Comparison of ENCODE assay signal across 8 cellular contexts in genomic region chr10:102645388-102645740, GRCh38. TPM values are rescaled to one million over a fixed set of nuclear protein-coding genes. Genes with fewer than 3 reads are reported as not detected.
A peak's percentile ranks its signal among the peaks of the same experiment; 100 is the strongest.
DNase-seq lines count a peak whose midpoint lies in the region; ATAC-seq lines count a peak whose summit lies in the region.

No MANE protein-coding gene starts in this region.

- H2AFZ ChIP-seq in neuronal stem cell (ENCODE audit: low read length): no peak overlapping the region

- H3K4ac ChIP-seq in neuronal stem cell (ENCODE audit: low read length): no peak overlapping the region

- H3K18ac ChIP-seq in neuronal stem cell (ENCODE audit: low read length): peak overlapping the region; percentile 100

- peak; percentile 47 for DNase-seq in stimulated activated CD4-positive, alpha-beta T cell treated with anti-CD3 and anti-CD28 coated beads, Interleukin-1b, Interleukin-23, amount 100 ng/mL, for 48 hours
- no peak for DNase-seq in stimulated activated CD4-positive, alpha-beta T cell treated with anti-CD3 and anti-CD28 coated beads, Interleukin-12 subunit alpha, Interleukin-12 subunit beta, amount 100 ng/mL, for 4 hours
- DNase-seq in NT2/D1 (ENCODE audit: low read depth, low spot score) (no peak), globus pallidus (ENCODE audit: low spot score) (peak; percentile 92), neuronal stem cell (ENCODE audit: low spot score) (peak; percentile 56)
- peak; percentile 66 for DNase-seq in activated naive CD4-positive, alpha-beta T cell treated with anti-CD3 and anti-CD28 coated beads, Interleukin-2, amount 10 ng/mL, durations not matched to agents 7 days and 5 days

- H3K4me3 Mint-ChIP-seq in activated naive CD4-positive, alpha-beta T cell treated with anti-CD3 and anti-CD28 coated beads, Interleukin-2, amount 10 ng/mL, durations not matched to agents 7 days and 5 days: peak overlapping the region; percentile 92

- peaks cover 2% of the 10 kb centered on the region for H3K27me3 Mint-ChIP-seq in activated naive CD4-positive, alpha-beta T cell treated with anti-CD3 and anti-CD28 coated beads, Interleukin-2, amount 10 ng/mL, durations not matched to agents 7 days and 5 days

- no CpG with 5 or more reads among the region's 12 CpGs for WGBS in neuronal stem cell (ENCODE audit: extremely low coverage in 2 of 2, insufficient read length in 2 of 2, insufficient replicate concordance in 1 of 2), 2 donors

- peaks cover 23% of the 10 kb centered on the region for H3K79me1 ChIP-seq in neuronal stem cell (ENCODE audit: low read depth, low read length)

- H3K9ac ChIP-seq in NT2/D1 (ENCODE audit: insufficient read length, low read depth) (peak overlapping the region; percentile 88), neuronal stem cell (ENCODE audit: low read depth, low read length, poor library complexity) (peak overlapping the region; percentile 99)

- H3K36me3 ChIP-seq in NT2/D1 (ENCODE audit: insufficient read depth, insufficient read length, low read length): peaks cover 33% of the 10 kb centered on the region
- peaks cover 2 to 27% of the 10 kb centered on the region in 2 donors for H3K36me3 ChIP-seq in neuronal stem cell (replicated peaks in 1 of 2; ENCODE audit: control insufficient read depth in 2 of 2, insufficient read depth in 2 of 2, low read length in 2 of 2)

- H3K9me3 Mint-ChIP-seq in activated naive CD4-positive, alpha-beta T cell treated with anti-CD3 and anti-CD28 coated beads, Interleukin-2, amount 10 ng/mL, durations not matched to agents 7 days and 5 days: no peaks in the 10 kb centered on the region

- no peaks in the 10 kb centered on the region for H3K27me3 ChIP-seq in NT2/D1 (ENCODE audit: insufficient read depth, insufficient read length)
- no peaks in the 10 kb centered on the region for H3K27me3 ChIP-seq in neuronal stem cell (ENCODE audit: control insufficient read depth in 3 of 3, insufficient read depth in 3 of 3, low read depth in 1 of 3, low read length in 3 of 3)

- H3K14ac ChIP-seq in neuronal stem cell (ENCODE audit: low read length): peak overlapping the region; percentile 75

- peak overlapping the region; percentile 71 for H2BK5ac ChIP-seq in neuronal stem cell (ENCODE audit: low read length)

- CTCF ChIA-PET in activated naive CD4-positive, alpha-beta T cell treated with anti-CD3 and anti-CD28 coated beads, Interleukin-2, amount 10 ng/mL, durations not matched to agents 7 days and 5 days (lab: Charles Lee): interaction anchor here (1.1 to 4.1 kb wide), 7 partner anchors 9 to 68 kb away, joined by 4 to 17 read pairs (median 6); partner anchors contain the start of genes ARL3 and SFXN2

- H3K4me1 Mint-ChIP-seq in activated naive CD4-positive, alpha-beta T cell treated with anti-CD3 and anti-CD28 coated beads, Interleukin-2, amount 10 ng/mL, durations not matched to agents 7 days and 5 days: peaks cover 49% of the 10 kb centered on the region

- peaks cover 10% of the 10 kb centered on the region for H3K36me3 Mint-ChIP-seq in activated naive CD4-positive, alpha-beta T cell treated with anti-CD3 and anti-CD28 coated beads, Interleukin-2, amount 10 ng/mL, durations not matched to agents 7 days and 5 days

- H3K4me1 ChIP-seq in NT2/D1 (ENCODE audit: insufficient read depth, insufficient read length) (peaks cover 13% of the 10 kb centered on the region), neuronal stem cell (ENCODE audit: control insufficient read depth in 2 of 2, insufficient read depth in 1 of 2, low read depth in 1 of 2, low read length in 2 of 2) (peaks cover 41 to 42% of the 10 kb centered on the region in 2 donors)

- peak overlapping the region; percentile 78 for H3K4me3 ChIP-seq in NT2/D1 (ENCODE audit: insufficient read length, low read depth)
- H3K4me3 ChIP-seq in neuronal stem cell (ENCODE audit: low read length in 2 of 2): peak overlapping the region; percentile 82 to 90

- no peak overlapping the region for H4K91ac ChIP-seq in neuronal stem cell (ENCODE audit: low read depth, low read length, poor library complexity)

- H2AK5ac ChIP-seq in neuronal stem cell (ENCODE audit: low read depth, low read length): peak overlapping the region; percentile 53

- no peak overlapping the region for H3K27ac ChIP-seq in neuronal stem cell (replicated peaks; ENCODE audit: low read length)

- H3K23ac ChIP-seq in neuronal stem cell (ENCODE audit: low read depth, low read length, poor library complexity): peak overlapping the region; percentile 94

- no peak overlapping the region for H4K8ac ChIP-seq in neuronal stem cell (ENCODE audit: low read depth, low read length)

- peak overlapping the region; percentile 96 for H3K27ac Mint-ChIP-seq in activated naive CD4-positive, alpha-beta T cell treated with anti-CD3 and anti-CD28 coated beads, Interleukin-2, amount 10 ng/mL, durations not matched to agents 7 days and 5 days

- peak overlapping the region; percentile 98 for H3K4me2 ChIP-seq in neuronal stem cell (ENCODE audit: insufficient read depth, low read length, poor library complexity, severe bottlenecking)

- peak overlapping the region; percentile 96 for H2BK15ac ChIP-seq in neuronal stem cell (ENCODE audit: low read length)

- ATAC-seq in HG03039 (IDR thresholded peaks at IDR 0.05; ENCODE audit: unreplicated experiment) (no peak), GM19328 (IDR thresholded peaks at IDR 0.05; ENCODE audit: unreplicated experiment) (no peak)

- H2BK12ac ChIP-seq in neuronal stem cell (ENCODE audit: low read length): no peak overlapping the region

- H3K9me3 ChIP-seq in NT2/D1 (ENCODE audit: insufficient read depth, low read length) (no peaks in the 10 kb centered on the region), neuronal stem cell (replicated peaks in 1 of 2; ENCODE audit: control insufficient read depth in 2 of 2, insufficient read depth in 1 of 2, low read depth in 1 of 2, low read length in 2 of 2) (no peaks in the 10 kb centered on the region)

- H2BK120ac ChIP-seq in neuronal stem cell (ENCODE audit: low read depth, low read length): no peak overlapping the region

RNA-seq across cellular contexts. Expression of gene TRIM8, which starts 1.1 kb away (rescaled TPM):
- 33.0 TPM for polyA plus RNA-seq in neuronal stem cell (2013, experiment 1 of 2)
- polyA plus RNA-seq in neuronal stem cell (2013, experiment 2 of 2): 34.2 TPM

Comparison
In these comparisons a context has a peak if more than half of its experiments do, and no peak if none do; other contexts are left out.
1. DNase-seq: peak in stimulated activated CD4-positive, alpha-beta T cell treated with anti-CD3 and anti-CD28 coated beads, Interleukin-1b, Interleukin-23, amount 100 ng/mL, for 48 hours (single experiment), activated naive CD4-positive, alpha-beta T cell treated with anti-CD3 and anti-CD28 coated beads, Interleukin-2, amount 10 ng/mL, durations not matched to agents 7 days and 5 days (single experiment), globus pallidus (single experiment) and neuronal stem cell (single experiment); none in stimulated activated CD4-positive, alpha-beta T cell treated with anti-CD3 and anti-CD28 coated beads, Interleukin-12 subunit alpha, Interleukin-12 subunit beta, amount 100 ng/mL, for 4 hours (single experiment) and NT2/D1 (single experiment).